In the genomic region with DNA sequence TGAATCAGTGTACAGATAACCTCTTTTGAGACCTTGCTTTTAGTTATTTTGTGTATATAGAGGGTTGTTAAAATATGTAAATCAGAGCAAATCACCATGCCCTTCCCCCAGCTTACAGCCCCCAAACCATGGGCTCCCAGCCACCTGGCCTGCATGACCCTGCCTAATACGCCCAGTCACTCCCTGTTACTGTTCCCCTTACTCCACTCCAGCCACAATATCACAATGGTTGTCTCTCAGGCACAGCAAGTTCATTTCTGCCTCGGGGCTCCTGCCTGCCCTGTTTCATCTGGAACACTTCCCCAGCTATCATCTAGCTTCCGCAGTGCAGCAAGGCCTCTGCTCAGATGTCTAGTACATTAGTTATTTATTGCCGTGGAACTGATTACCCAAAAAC, we compare ENCODE assay signal across 13 cellular contexts. TPM values are rescaled to one million over a fixed set of nuclear protein-coding genes. Genes with fewer than 3 reads are reported as not detected.
DNase-seq lines count a peak whose midpoint lies in the region; ATAC-seq, FAIRE-seq and TF ChIP-seq lines count a peak whose summit lies in the region.
"Had no signal": no experiment of that assay in that cellular context is flagged by ENCODE, and none has a peak within 500 bp of the region (broad histone marks: within the 10 kb centered on the region; RNA-seq: fewer than 3 reads in every experiment).

No MANE protein-coding gene starts in this region.

- H3T11ph ChIP-seq in H9 (ENCODE audit: low read length): no peak overlapping the region

- H3K9ac ChIP-seq in SK-N-SH (no peak overlapping the region), H9 (ENCODE audit: extremely low read depth, insufficient read length, low read length) (no peak overlapping the region), astrocyte (ENCODE audit: low read length) (no peak overlapping the region)

- ATAC-seq in SK-N-SH treated with all-trans-retinoic acid at 6 μM for 48 hours: no peak
- ATAC-seq in GM21619 (IDR thresholded peaks at IDR 0.05; ENCODE audit: unreplicated experiment): no peak

- no peak overlapping the region for H3K4me3 ChIP-seq in SK-N-SH (ENCODE audit: low read depth in 2 of 2, low read length in 1 of 2)
- no peak overlapping the region for H3K4me3 ChIP-seq in astrocyte (ENCODE audit: insufficient read depth, low read depth, low read length)

- H3K36me3 Mint-ChIP-seq in H9 (ENCODE audit: insufficient read depth in 1 of 3, low read depth in 3 of 3): peaks cover 4 to 9% (median 4%) of the 10 kb centered on the region in 3 experiments; a peak in 5 of 7 replicates
- H3K36me3 Mint-ChIP-seq in astrocyte (ENCODE audit: low read depth, unreplicated experiment): peaks cover 7% of the 10 kb centered on the region

- no peak overlapping the region for H2BK120ac ChIP-seq in H9 (ENCODE audit: low read depth, low read length, poor library complexity, severe bottlenecking)

- H3K27me3 ChIP-seq in SK-N-SH (ENCODE audit: insufficient read depth): no peaks in the 10 kb centered on the region
- no peaks in the 10 kb centered on the region for H3K27me3 ChIP-seq in H9 (ENCODE audit: insufficient read depth, low read length)
- no peaks in the 10 kb centered on the region for H3K27me3 ChIP-seq in astrocyte (ENCODE audit: insufficient read depth, low read length)

- H4K20me1 ChIP-seq in SK-N-SH (ENCODE audit: insufficient read depth) (no peaks in the 10 kb centered on the region), H9 (ENCODE audit: control insufficient read depth, insufficient read depth, insufficient read length) (peaks cover 3% of the 10 kb centered on the region), astrocyte (ENCODE audit: insufficient read depth, low read length) (no peaks in the 10 kb centered on the region)

- H2BK5ac ChIP-seq in H9 (ENCODE audit: insufficient read length, low read length): no peak overlapping the region

- 69% methylated on average over 4 of the region's 4 CpGs for WGBS in SK-N-SH (ENCODE audit: low lambda C conversion rate)
- no CpG with 5 or more reads among the region's 4 CpGs for WGBS in H9 (ENCODE audit: extremely low coverage, insufficient read length, low lambda C conversion rate)

- H3K27me3 Mint-ChIP-seq in H9 (ENCODE audit: low read depth) (no peaks in the 10 kb centered on the region; the same call in 1 of the 2 replicates), astrocyte (ENCODE audit: low read depth, unreplicated experiment) (no peaks in the 10 kb centered on the region)

- peaks cover 0 to 11% of the 10 kb centered on the region in 2 experiments; a peak in 1 of 4 replicates for H3K4me1 ChIP-seq in SK-N-SH (ENCODE audit: control insufficient read depth in 1 of 2, insufficient read depth in 2 of 2, low read depth in 1 of 2, low read length in 1 of 2)
- H3K4me1 ChIP-seq in H9 (ENCODE audit: insufficient read depth, low read length): no peaks in the 10 kb centered on the region
- peaks cover 6% of the 10 kb centered on the region for H3K4me1 ChIP-seq in astrocyte (ENCODE audit: insufficient read depth, low read length)

- H3K9me3 Mint-ChIP-seq in H9 (peaks cover 0 to 4% of the 10 kb centered on the region in 2 experiments; a peak in 3 of 5 replicates), astrocyte (ENCODE audit: unreplicated experiment) (peaks cover 29% of the 10 kb centered on the region)

- TF ChIP-seq CTCF in SK-N-SH (IDR thresholded peaks at IDR 0.05) (no peak), H9 (conservative IDR thresholded peaks at IDR 0.05) (no peak), astrocyte (IDR thresholded peaks at IDR 0.05; ENCODE audit: insufficient read depth, low read depth, low read length) (no peak)

- no peak overlapping the region for H2BK12ac ChIP-seq in H9 (ENCODE audit: insufficient read length, low read depth, low read length)

- peaks cover 8 to 11% of the 10 kb centered on the region in 2 experiments for H3K4me1 Mint-ChIP-seq in H9
- H3K4me1 Mint-ChIP-seq in astrocyte (ENCODE audit: low read depth, unreplicated experiment): peaks cover 11% of the 10 kb centered on the region

- H4K5ac ChIP-seq in H9 (ENCODE audit: insufficient read length, low read depth, low read length): no peak overlapping the region

- H2BK20ac ChIP-seq in H9 (ENCODE audit: low read depth, low read length, poor library complexity, severe bottlenecking): no peak overlapping the region

- no peaks in the 10 kb centered on the region for H3K79me1 ChIP-seq in H9 (ENCODE audit: insufficient read depth, low read depth, low read length, poor library complexity, severe bottlenecking)

- H2AFZ ChIP-seq in SK-N-SH (ENCODE audit: low read depth) (no peak overlapping the region), H9 (ENCODE audit: low read length) (no peak overlapping the region), astrocyte (ENCODE audit: low read depth, low read length) (no peak overlapping the region)

- no peak for TF ChIP-seq RAD21 in SK-N-SH (IDR thresholded peaks at IDR 0.05; ENCODE audit: low read length)

- H3K4me3 Mint-ChIP-seq in H9: no peak overlapping the region
- H3K4me3 Mint-ChIP-seq in astrocyte (ENCODE audit: unreplicated experiment): peak overlapping the region; percentile 4

- H3K14ac ChIP-seq in H9 (ENCODE audit: insufficient read depth, low read length): no peak overlapping the region

- H3K36me3 ChIP-seq in SK-N-SH (replicated peaks in 1 of 2; ENCODE audit: control insufficient read depth in 1 of 2, insufficient read depth in 2 of 2, low read length in 1 of 2): no peaks in the 10 kb centered on the region
- H3K36me3 ChIP-seq in astrocyte (ENCODE audit: insufficient read depth, low read length): no peaks in the 10 kb centered on the region

- H3K79me2 ChIP-seq in SK-N-SH (ENCODE audit: insufficient read depth) (no peaks in the 10 kb centered on the region), H9 (ENCODE audit: insufficient read depth, low read length) (no peaks in the 10 kb centered on the region), astrocyte (ENCODE audit: insufficient read depth, low read length) (no peaks in the 10 kb centered on the region)

- H3K56ac ChIP-seq in H9 (ENCODE audit: insufficient read length, low read depth, low read length): no peak overlapping the region

- DNase-seq in SK-N-SH: peak; percentile 12
- peak; percentile 18 for DNase-seq in H9
- no peak for DNase-seq in astrocyte (ENCODE audit: low read depth)
- peak; percentile 37 for DNase-seq in posterior vena cava (ENCODE audit: low spot score)
- DNase-seq in HUDEP-2 (lab: John Stamatoyannopoulos, UW; ENCODE audit: unreplicated experiment in 76 of 76): no peak
- no peak for DNase-seq in AG08396 (ENCODE audit: low spot score)
- DNase-seq: cortex of kidney, midbrain, NCI-H446 had no signal

- H3F3A ChIP-seq in SK-N-SH (replicated peaks; ENCODE audit: insufficient read depth): peaks cover 12% of the 10 kb centered on the region

- H3K27ac ChIP-seq in SK-N-SH (ENCODE audit: low read depth in 2 of 2, low read length in 1 of 2): no peak overlapping the region
- H3K27ac ChIP-seq in H9 (ENCODE audit: insufficient read length, low read depth, low read length): no peak overlapping the region
- H3K27ac ChIP-seq in astrocyte (ENCODE audit: low read depth, low read length): no peak overlapping the region
- H3K27ac ChIP-seq: 22Rv1 had no signal

- no peak overlapping the region for H2AK5ac ChIP-seq in H9 (ENCODE audit: insufficient read length, low read length)

- no peak for TF ChIP-seq EP300 in SK-N-SH (IDR thresholded peaks at IDR 0.05; ENCODE audit: borderline replicate concordance in 1 of 2, low read depth in 1 of 2, low read length in 1 of 2)

- H2BK15ac ChIP-seq in H9 (ENCODE audit: low read depth, low read length): no peak overlapping the region

- H3K27ac Mint-ChIP-seq in H9 (peak overlapping the region in 1 of 3 experiments; percentile 30; a peak in 2 of 7 replicates), astrocyte (ENCODE audit: unreplicated experiment) (peak overlapping the region; percentile 22)

- H3K9me3 ChIP-seq in SK-N-SH (no peaks in the 10 kb centered on the region), H9 (ENCODE audit: control insufficient read depth, low read depth, low read length) (no peaks in the 10 kb centered on the region), astrocyte (ENCODE audit: insufficient read depth, low read depth, low read length) (peaks cover 14% of the 10 kb centered on the region)

- POLR2A ChIA-PET in SK-N-SH (lab: Yijun Ruan, JAX): no interaction called here

- peaks cover 2% of the 10 kb centered on the region for H3K23me2 ChIP-seq in H9 (ENCODE audit: insufficient read length, low read depth, low read length, poor library complexity, severe bottlenecking)

- no peak overlapping the region for H4K91ac ChIP-seq in H9 (ENCODE audit: insufficient read length, low read depth, low read length)

- no peak for FAIRE-seq in astrocyte (lab: Jason Lieb, UNC)

- H3K4me2 ChIP-seq in SK-N-SH (no peak overlapping the region), H9 (ENCODE audit: insufficient read depth, insufficient read length, low read length) (no peak overlapping the region), astrocyte (ENCODE audit: low read length) (no peak overlapping the region)

- H3K9me2 ChIP-seq in SK-N-SH: no peaks in the 10 kb centered on the region

- CTCF ChIA-PET in SK-N-SH (lab: Yijun Ruan, JAX): interaction anchor here (1.7 kb wide), 1 partner anchor 9 kb away, joined by 4 read pairs; no protein-coding TSS in a partner anchor

- no peak overlapping the region for H3K18ac ChIP-seq in H9 (ENCODE audit: insufficient read length, low read depth, low read length)

- H3K23ac ChIP-seq in H9 (ENCODE audit: insufficient read length, low read depth, low read length): no peak overlapping the region

- no peak overlapping the region for H4K8ac ChIP-seq in H9 (replicated peaks; ENCODE audit: insufficient read length, low read depth, low read length)

- intact Hi-C loops in posterior vena cava (cut with DNase I): loop anchor here in 1 of 2 donors (10.0 kb wide), 1 partner anchor 364 kb away; a partner anchor contains a TSS

- no peak overlapping the region for H3K4ac ChIP-seq in H9 (ENCODE audit: low read depth, low read length)

TF ChIP-seq in SK-N-SH, 30 proteins besides CTCF, POLR2A, EP300 and RAD21 (continues in another document):
- TF ChIP-seq TCF12 (IDR thresholded peaks at IDR 0.05): no peak

TF ChIP-seq in SK-N-SH treated with all-trans-retinoic acid at 6 μM for 48 hours, 23 proteins besides CTCF, POLR2A, EP300 and RAD21 (continues in another document):
- TF ChIP-seq ZFP3 (CRISPR knock-in tag; IDR thresholded peaks at IDR 0.05): no peak

RNA-seq across cellular contexts. Expression of a gene that starts 5.0 kb away (rescaled TPM):
- polyA plus RNA-seq in SK-N-SH (2012; rRNA removed): 141 and 165 TPM in 2 replicates
- polyA plus RNA-seq in SK-N-SH (2012; cell fraction: cytosol; rRNA removed): 70.5 and 92.4 TPM in 2 replicates
- polyA plus RNA-seq in SK-N-SH (2012; cell fraction: nucleus; rRNA removed): 149 and 161 TPM in 2 replicates
- total RNA-seq in H9 (2021) (21.4 and 23.6 TPM in 2 replicates), astrocyte (33.8 and 36.3 TPM in 2 replicates), posterior vena cava (10 to 100 TPM; 40.8 to 43.0 TPM)

RNA-seq across cellular contexts. Expression of a gene that starts 32.6 kb away (rescaled TPM):
- polyA plus RNA-seq in SK-N-SH (2012; rRNA removed): 0.49 and 0.67 TPM in 2 replicates
- 0.33 and 0.35 TPM in 2 replicates for polyA plus RNA-seq in SK-N-SH (2012; cell fraction: cytosol; rRNA removed)
- 0.09 and 0.13 TPM in 2 replicates for polyA plus RNA-seq in SK-N-SH (2012; cell fraction: nucleus; rRNA removed)
- 7.8 and 9.0 TPM in 2 replicates for total RNA-seq in H9 (2021)
- not detected in 2 replicates for total RNA-seq in astrocyte
- total RNA-seq in posterior vena cava: 1 to 10 TPM; 1.4 to 5.2 TPM
- total RNA-seq: HT1080 had no signal

RNA-seq across cellular contexts. Expression of a gene that starts 43.0 kb away (rescaled TPM):
- polyA plus RNA-seq in SK-N-SH (2012; rRNA removed): 23.2 and 31.7 TPM in 2 replicates
- polyA plus RNA-seq in SK-N-SH (2012; cell fraction: cytosol; rRNA removed): 12.9 and 25.6 TPM in 2 replicates
- polyA plus RNA-seq in SK-N-SH (2012; cell fraction: nucleus; rRNA removed): 14.4 and 14.8 TPM in 2 replicates
- total RNA-seq in H9 (2021) (27.4 and 28.9 TPM in 2 replicates), astrocyte (26.9 and 28.3 TPM in 2 replicates), posterior vena cava (10 to 100 TPM; 30.6 to 39.5 TPM)

Comparison
In these comparisons a context has a peak if more than half of its experiments do, and no peak if none do; other contexts are left out.
1. DNase-seq: peak in SK-N-SH (single experiment), H9 (single experiment) and posterior vena cava (single experiment); none in astrocyte (single experiment), HUDEP-2 (0 of 76) and AG08396 (single experiment).